Comparison of ENCODE assay signal across 8 cellular contexts in genomic region chr2:175003875-175004729, GRCh38. TPM values are rescaled to one million over a fixed set of nuclear protein-coding genes. Genes with fewer than 3 reads are reported as not detected.
A peak's percentile ranks its signal among the peaks of the same experiment; 100 is the strongest.
DNase-seq lines count a peak whose midpoint lies in the region; ATAC-seq and TF ChIP-seq lines count a peak whose summit lies in the region.

No MANE protein-coding gene starts in this region.

- H3K9me3 ChIP-seq in lung (ENCODE audit: control insufficient read depth in 2 of 2, insufficient read depth in 1 of 2, low read length in 1 of 2) (no peaks in the 10 kb centered on the region), aorta (ENCODE audit: control insufficient read depth, low read length) (no peaks in the 10 kb centered on the region)

- H3K4me1 Mint-ChIP-seq in activated CD8-positive, alpha-beta memory T cell treated with anti-CD3 and anti-CD28 coated beads, Interleukin-2, amount 10 ng/mL, durations not matched to agents 7 days and 5 days, result peaks cover 10% of the 10 kb centered on the region
- H3K4me1 Mint-ChIP-seq in brain, result peaks cover 65% of the 10 kb centered on the region

- intact Hi-C loops in aorta (cut with DNase I), result loop anchor here in 1 of 2 donors (10.0 kb wide), 1 partner anchor 161 kb away; the partner anchor contains the start of gene ATF2

- H3K9me3 Mint-ChIP-seq in activated CD8-positive, alpha-beta memory T cell treated with anti-CD3 and anti-CD28 coated beads, Interleukin-2, amount 10 ng/mL, durations not matched to agents 7 days and 5 days (ENCODE audit: low read depth), result no peaks in the 10 kb centered on the region
- no peaks in the 10 kb centered on the region for H3K9me3 Mint-ChIP-seq in brain

- no peaks in the 10 kb centered on the region for H3K36me3 ChIP-seq in lung (ENCODE audit: control insufficient read depth in 2 of 2, insufficient read depth in 2 of 2, low read length in 2 of 2)
- no peaks in the 10 kb centered on the region for H3K36me3 ChIP-seq in aorta (ENCODE audit: control insufficient read depth in 1 of 2, insufficient read depth in 2 of 2, low read length in 1 of 2)

- H3K4me1 ChIP-seq in lung (ENCODE audit: control insufficient read depth in 2 of 2, insufficient read depth in 2 of 2, low read length in 2 of 2), result peaks cover 3 to 10% of the 10 kb centered on the region in 2 donors
- H3K4me1 ChIP-seq in aorta (ENCODE audit: control insufficient read depth in 1 of 2, insufficient read depth in 2 of 2, low read length in 2 of 2), result peaks cover under 1 to 2% of the 10 kb centered on the region in 2 donors

- H3K27me3 Mint-ChIP-seq in activated CD8-positive, alpha-beta memory T cell treated with anti-CD3 and anti-CD28 coated beads, Interleukin-2, amount 10 ng/mL, durations not matched to agents 7 days and 5 days, result peaks cover 61% of the 10 kb centered on the region
- peaks cover 29% of the 10 kb centered on the region for H3K27me3 Mint-ChIP-seq in brain

- H3K27ac Mint-ChIP-seq in activated CD8-positive, alpha-beta memory T cell treated with anti-CD3 and anti-CD28 coated beads, Interleukin-2, amount 10 ng/mL, durations not matched to agents 7 days and 5 days, result no peak overlapping the region
- peak overlapping the region; percentile 94 to 98 (median 97) for H3K27ac Mint-ChIP-seq in brain

- H3K27me3 ChIP-seq in lung (ENCODE audit: control insufficient read depth, insufficient read depth) (no peaks in the 10 kb centered on the region), aorta (ENCODE audit: control insufficient read depth in 1 of 2, insufficient read depth in 2 of 2, low read length in 1 of 2) (no peaks in the 10 kb centered on the region)

- H3K4me3 Mint-ChIP-seq in activated CD8-positive, alpha-beta memory T cell treated with anti-CD3 and anti-CD28 coated beads, Interleukin-2, amount 10 ng/mL, durations not matched to agents 7 days and 5 days, result peak overlapping the region; percentile 71
- peak overlapping the region; percentile 93 to 98 (median 96) for H3K4me3 Mint-ChIP-seq in brain

- 22 to 25% methylated on average over 14 to 16 of the region's 16 CpGs for WGBS in lung, 2 donors
- 11 to 15% methylated on average over 15 to 16 of the region's 16 CpGs for WGBS in aorta, 2 donors

- CTCF ChIA-PET in activated CD8-positive, alpha-beta memory T cell treated with anti-CD3 and anti-CD28 coated beads, Interleukin-2, amount 10 ng/mL, durations not matched to agents 7 days and 5 days (lab: Charles Lee), result interaction anchor here (1.2 to 2.7 kb wide), 4 partner anchors 14 to 255 kb away, joined by 3 to 17 read pairs (median 6); no protein-coding TSS in a partner anchor

- H3K4me3 ChIP-seq in lung (peak overlapping the region; percentile 39), aorta (ENCODE audit: low read length in 2 of 2) (peak overlapping the region; percentile 52 to 80)

- peak overlapping the region; percentile 47 to 56 for H3K27ac ChIP-seq in lung (ENCODE audit: low read depth in 1 of 2, low read length in 1 of 2)
- peak overlapping the region; percentile 27 to 51 for H3K27ac ChIP-seq in aorta (ENCODE audit: low read depth in 1 of 2, low read length in 2 of 2)

- no peak for ATAC-seq in activated CD8-positive, alpha-beta memory T cell treated with anti-CD3 and anti-CD28 coated beads, Interleukin-2, amount 10 ng/mL, durations not matched to agents 7 days and 5 days
- ATAC-seq in lung (ENCODE audit: insufficient read depth, low FRiP score) (no peak), aorta (ENCODE audit: low FRiP score) (no peak), HG02981 (IDR thresholded peaks at IDR 0.05; ENCODE audit: unreplicated experiment) (no peak)

- TF ChIP-seq CTCF in brain (conservative IDR thresholded peaks at IDR 0.05), result peak in 1 of 2 experiments; percentile 8
- TF ChIP-seq CTCF in lung (IDR thresholded peaks at IDR 0.05; ENCODE audit: control extremely low read depth, extremely low read depth), result no peak

- peaks cover 1% of the 10 kb centered on the region for H3K36me3 Mint-ChIP-seq in activated CD8-positive, alpha-beta memory T cell treated with anti-CD3 and anti-CD28 coated beads, Interleukin-2, amount 10 ng/mL, durations not matched to agents 7 days and 5 days
- no peaks in the 10 kb centered on the region for H3K36me3 Mint-ChIP-seq in brain

- no peak for DNase-seq in activated CD8-positive, alpha-beta memory T cell treated with anti-CD3 and anti-CD28 coated beads, Interleukin-2, amount 10 ng/mL, durations not matched to agents 7 days and 5 days
- DNase-seq in activated CD8-positive, alpha-beta memory T cell treated with anti-CD3 and anti-CD28 coated beads, Interleukin-2, amount 50 U/mL, for 4 hours, result no peak
- DNase-seq in NCI-H1694 (lab: John Stamatoyannopoulos, UW), result peak; percentile 19
- DNase-seq in lung (ENCODE audit: low spot score), result no peak
- no peak for DNase-seq in aorta
- no peak for DNase-seq in KG1 (lab: John Stamatoyannopoulos, UW)

RNA-seq across cellular contexts. Expression of gene CHN1, which starts 1.1 kb away (rescaled TPM):
- total RNA-seq in activated CD8-positive, alpha-beta memory T cell treated with anti-CD3 and anti-CD28 coated beads, Interleukin-2, amount 10 ng/mL, durations not matched to agents 7 days and 5 days, result 1 to 10 TPM; 1.7 to 4.5 TPM
- polyA plus RNA-seq in brain (ENCODE audit: insufficient read depth, low read depth, low replicate concordance), result 195 TPM
- 10 to 100 TPM; 15.2 to 80.9 TPM for total RNA-seq in lung
- polyA plus RNA-seq in lung, result 10 to 100 TPM in 1 of 2 donors, 1 to 10 TPM in 1; 6.8 to 13.8 TPM
- 10 to 100 TPM; 23.0 to 25.1 TPM for total RNA-seq in aorta
- 10 to 100 TPM; 18.8 to 29.8 TPM for polyA plus RNA-seq in aorta
